ENCODE assay signal across 24 cellular contexts in the genomic region with DNA sequence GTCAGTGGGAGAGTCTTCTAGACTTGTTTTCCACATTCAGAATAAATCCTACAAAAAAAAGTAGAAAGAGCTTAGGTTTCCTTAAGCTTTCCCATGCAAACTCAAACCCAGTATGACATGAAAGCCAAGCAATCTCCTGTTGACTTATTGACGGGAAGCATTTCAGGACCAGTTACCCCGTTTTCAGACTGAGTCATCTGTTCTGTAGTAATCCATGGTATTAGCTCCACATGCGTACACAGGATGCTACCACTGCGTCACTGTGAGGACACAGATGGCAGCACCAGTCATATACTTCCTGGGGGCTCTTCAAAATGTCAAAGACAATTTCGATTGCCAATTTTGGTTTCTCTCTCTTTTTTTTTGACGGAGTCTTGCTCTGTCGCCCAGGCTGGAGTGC.
"Had no signal": no experiment of that assay in that cellular context is flagged by ENCODE, and none has a peak within 500 bp of the region (broad histone marks: within the 10 kb centered on the region; RNA-seq: fewer than 3 reads in every experiment).

No MANE protein-coding gene starts in this region.

- H3K9ac ChIP-seq: neural progenitor cell, parathyroid adenoma had no signal

- ATAC-seq: gastrocnemius medialis; left cardiac atrium; left lung; naive thymus-derived CD4-positive, alpha-beta T cell; right lobe of liver; stimulated activated effector memory CD8-positive, alpha-beta T cell treated with anti-CD3 and anti-CD28 coated beads, Interleukin-12 subunit alpha, Interleukin-12 subunit beta, amount 100 ng/mL, for 72 hours had no signal

- H3K4me1 ChIP-seq: esophagus muscularis mucosa, gastrocnemius medialis, left lung, neural progenitor cell, parathyroid adenoma, right lobe of liver, stomach, thyroid gland, vagina had no signal

- H3K4me2 ChIP-seq: neural progenitor cell had no signal

- H3K27ac ChIP-seq: coronary artery, esophagus muscularis mucosa, gastrocnemius medialis, left lung, neural progenitor cell, parathyroid adenoma, right lobe of liver, stomach, thyroid gland, vagina had no signal

- H3K27me3 ChIP-seq: esophagus muscularis mucosa, gastrocnemius medialis, left lung, neural progenitor cell, right lobe of liver, stomach, thyroid gland, vagina had no signal

- H3K36me3 ChIP-seq: esophagus muscularis mucosa, gastrocnemius medialis, left lung, neural progenitor cell, right lobe of liver, stomach, thyroid gland, vagina had no signal

- H3K4me3 ChIP-seq: coronary artery, esophagus muscularis mucosa, gastrocnemius medialis, left lung, neural progenitor cell, right lobe of liver, stomach, thyroid gland, vagina had no signal

- H3K9me3 ChIP-seq: esophagus muscularis mucosa, gastrocnemius medialis, left lung, right lobe of liver, stomach, thyroid gland, vagina had no signal

- H3K79me2 ChIP-seq: parathyroid adenoma had no signal

- DNase-seq: dermis blood vessel endothelial cell; effector memory CD4-positive, alpha-beta T cell; gastrocnemius medialis; head of caudate nucleus; left cardiac atrium; mesendoderm; midbrain; naive thymus-derived CD4-positive, alpha-beta T cell; right lobe of liver; small intestine; stimulated activated CD4-positive, alpha-beta T cell treated with anti-CD3 and anti-CD28 coated beads, Interleukin-12 subunit alpha, Interleukin-12 subunit beta, amount 100 ng/mL, for 4 hours; stimulated activated CD4-positive, alpha-beta T cell treated with anti-CD3 and anti-CD28 coated beads, Interleukin-1b, Interleukin-23, amount 100 ng/mL, for 48 hours; stimulated activated CD4-positive, alpha-beta T cell treated with anti-CD3 and anti-CD28 coated beads, Interleukin-4, amount 100 ng/mL, for 1 hour; stimulated activated naive CD4-positive, alpha-beta T cell treated with Interleukin-2 at 50 U/mL for 16 hours; stomach; thyroid gland; trophoblast cell had no signal

- H2AFZ ChIP-seq: neural progenitor cell, parathyroid adenoma had no signal
